ENCODE assay signal across 18 cellular contexts in the genomic region with DNA sequence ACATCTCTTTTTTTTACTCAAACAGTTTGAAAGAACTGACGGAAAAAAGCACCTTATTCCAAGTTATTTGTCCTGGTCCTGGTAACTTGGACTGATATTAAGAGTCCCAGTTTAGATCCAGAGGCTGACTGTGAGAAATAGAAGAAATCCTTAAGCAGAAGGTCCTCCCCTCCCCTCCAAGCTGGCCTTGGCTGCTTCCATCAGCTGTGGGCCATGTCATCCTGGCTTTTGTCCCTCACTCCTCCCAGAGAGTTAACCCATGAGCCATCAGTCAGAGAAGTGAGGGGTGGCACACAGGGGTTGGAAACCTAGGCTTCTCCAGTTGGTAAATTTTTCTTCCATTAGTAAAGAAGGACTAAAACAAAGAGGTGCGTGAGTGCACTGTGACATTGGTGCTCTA. TPM values are rescaled to one million over a fixed set of nuclear protein-coding genes. Genes with fewer than 3 reads are reported as not detected.
DNase-seq lines count a peak whose midpoint lies in the region; TF ChIP-seq lines count a peak whose summit lies in the region.
"Had no signal": no experiment of that assay in that cellular context is flagged by ENCODE, and none has a peak within 500 bp of the region (broad histone marks: within the 10 kb centered on the region; RNA-seq: fewer than 3 reads in every experiment).

No MANE protein-coding gene starts in this region.

- 88 to 97% methylated on average over 2 of the region's 2 CpGs for WGBS in tibial nerve, 2 donors

- no peak for DNase-seq in breast epithelium (ENCODE audit: low spot score in 2 of 2)
- DNase-seq in MCF 10A (ENCODE audit: unreplicated experiment), result no peak
- DNase-seq in ascending aorta (ENCODE audit: low spot score in 2 of 2), result no peak
- no peak for DNase-seq in tibial nerve (ENCODE audit: low spot score in 2 of 2)
- no peak for DNase-seq in UCSD-AML1 (lab: John Stamatoyannopoulos, UW; ENCODE audit: unreplicated experiment)
- DNase-seq in cerebellum (ENCODE audit: low spot score), result no peak
- no peak for DNase-seq in activated naive CD8-positive, alpha-beta T cell treated with anti-CD3 and anti-CD28 coated beads for 36 hours
- DNase-seq: CD8-positive, alpha-beta T cell; COR-L47; DMS153; DMS79 treated with DMSO at 0.1 percent for 48 hours; EL; GDM1; GOT3; H9 had no signal

- POLR2A ChIA-PET in MCF 10A (lab: Yijun Ruan, JAX), result interaction anchor here (1.1 to 1.3 kb wide), 2 partner anchors 9 to 83 kb away, joined by 3 to 4 read pairs; a partner anchor contains a TSS

- H3K27ac Mint-ChIP-seq in MCF 10A (ENCODE audit: low read depth, unreplicated experiment), result no peak overlapping the region
- H3K27ac Mint-ChIP-seq in nephron, result peak overlapping the region in 2 of 3 experiments; percentile 12 to 28
- no peak overlapping the region for H3K27ac Mint-ChIP-seq in activated naive CD8-positive, alpha-beta T cell treated with anti-CD3 and anti-CD28 coated beads for 36 hours
- H3K27ac Mint-ChIP-seq: CD8-positive, alpha-beta T cell; H9 had no signal

- H3K27ac ChIP-seq in breast epithelium (peak overlapping the region; percentile 57 to 59), ascending aorta (peak overlapping the region; percentile 15 to 53), tibial nerve (peak overlapping the region; percentile 4 to 89 (median 34))
- H3K27ac ChIP-seq: 22Rv1 had no signal

- H3K27me3 ChIP-seq in breast epithelium (no peaks in the 10 kb centered on the region), ascending aorta (no peaks in the 10 kb centered on the region), tibial nerve (no peaks in the 10 kb centered on the region)

- H3K27me3 Mint-ChIP-seq in MCF 10A (ENCODE audit: insufficient read depth, unreplicated experiment), result no peaks in the 10 kb centered on the region
- peaks cover 10% of the 10 kb centered on the region for H3K27me3 Mint-ChIP-seq in nephron (ENCODE audit: low read depth)
- H3K27me3 Mint-ChIP-seq in activated naive CD8-positive, alpha-beta T cell treated with anti-CD3 and anti-CD28 coated beads for 36 hours, result peaks cover 47% of the 10 kb centered on the region

- TF ChIP-seq EP300 in tibial nerve (IDR thresholded peaks at IDR 0.05), result no peak

- H3K4me1 Mint-ChIP-seq in MCF 10A (ENCODE audit: insufficient read depth, unreplicated experiment) (peaks cover 6% of the 10 kb centered on the region), nephron (peaks cover 51% of the 10 kb centered on the region)
- peaks cover 6% of the 10 kb centered on the region for H3K4me1 Mint-ChIP-seq in activated naive CD8-positive, alpha-beta T cell treated with anti-CD3 and anti-CD28 coated beads for 36 hours

- no peaks in the 10 kb centered on the region for H3K36me3 Mint-ChIP-seq in MCF 10A (ENCODE audit: insufficient read depth, unreplicated experiment)
- no peaks in the 10 kb centered on the region for H3K36me3 Mint-ChIP-seq in nephron (ENCODE audit: low read depth)
- H3K36me3 Mint-ChIP-seq in activated naive CD8-positive, alpha-beta T cell treated with anti-CD3 and anti-CD28 coated beads for 36 hours, result no peaks in the 10 kb centered on the region
- H3K36me3 Mint-ChIP-seq: CD8-positive, alpha-beta T cell had no signal

- no peak overlapping the region for H3K4me3 Mint-ChIP-seq in MCF 10A (ENCODE audit: unreplicated experiment)
- H3K4me3 Mint-ChIP-seq in nephron, result no peak overlapping the region
- no peak overlapping the region for H3K4me3 Mint-ChIP-seq in activated naive CD8-positive, alpha-beta T cell treated with anti-CD3 and anti-CD28 coated beads for 36 hours
- H3K4me3 Mint-ChIP-seq: CD14-positive monocyte; CD8-positive, alpha-beta T cell; H9 had no signal

- TF ChIP-seq POLR2A in breast epithelium (IDR thresholded peaks at IDR 0.05), result no peak
- no peak for TF ChIP-seq POLR2A in tibial nerve (IDR thresholded peaks at IDR 0.05)

- H3K36me3 ChIP-seq in breast epithelium, result no peaks in the 10 kb centered on the region
- H3K36me3 ChIP-seq in ascending aorta, result no peaks in the 10 kb centered on the region
- H3K36me3 ChIP-seq in tibial nerve, result no peaks in the 10 kb centered on the region

- H3K4me3 ChIP-seq in breast epithelium (no peak overlapping the region), ascending aorta (no peak overlapping the region), tibial nerve (no peak overlapping the region)

- TF ChIP-seq CTCF in breast epithelium (IDR thresholded peaks at IDR 0.05), result no peak
- TF ChIP-seq CTCF in MCF 10A (IDR thresholded peaks at IDR 0.05; ENCODE audit: unreplicated experiment), result no peak
- no peak for TF ChIP-seq CTCF in ascending aorta (IDR thresholded peaks at IDR 0.05)
- TF ChIP-seq CTCF in nephron (IDR thresholded peaks at IDR 0.05; ENCODE audit: unreplicated experiment in 3 of 3), result no peak
- TF ChIP-seq CTCF in tibial nerve (IDR thresholded peaks at IDR 0.05), result no peak

- H3K9me3 ChIP-seq in breast epithelium (no peaks in the 10 kb centered on the region), ascending aorta (no peaks in the 10 kb centered on the region), tibial nerve (peaks cover 0 to 12% (median 0%) of the 10 kb centered on the region in 4 donors)

- H3K4me1 ChIP-seq in breast epithelium (peaks cover 0 to 6% of the 10 kb centered on the region in 2 donors), ascending aorta (peaks cover 11 to 12% of the 10 kb centered on the region in 2 donors), tibial nerve (peaks cover 0 to 59% (median 31%) of the 10 kb centered on the region in 4 donors)

- CTCF ChIA-PET in MCF 10A (lab: Yijun Ruan, JAX), result interaction anchor here (0.6 to 8.8 kb wide), 2 partner anchors 78 to 545 kb away, joined by 3 to 167 read pairs; no protein-coding TSS in a partner anchor

- H3K9me3 Mint-ChIP-seq in MCF 10A (ENCODE audit: unreplicated experiment), result no peaks in the 10 kb centered on the region
- H3K9me3 Mint-ChIP-seq in nephron, result peaks cover 2% of the 10 kb centered on the region
- H3K9me3 Mint-ChIP-seq in activated naive CD8-positive, alpha-beta T cell treated with anti-CD3 and anti-CD28 coated beads for 36 hours, result no peaks in the 10 kb centered on the region

- no TSS peak for BruUV-seq in MCF 10A (replicated peaks; lab: Mats Ljungman, UMichigan)

- intact Hi-C loops in breast epithelium (cut with DNase I; ENCODE audit: low total_unique reads) (no loop called here), MCF 10A (cut with micrococcal nuclease) (no loop called here), ascending aorta (cut with DNase I) (loop anchor here (5.0 kb wide), 1 partner anchor 164 kb away; no protein-coding TSS in a partner anchor)

RNA-seq across cellular contexts. Expression of a gene that starts 9.7 kb away (rescaled TPM):
- total RNA-seq in breast epithelium (10 to 100 TPM; 23.2 to 46.7 (median 24.6) TPM), MCF 10A (2022) (31.8 and 32.2 TPM in 2 replicates), ascending aorta (31.1 TPM), tibial nerve (10 to 100 TPM; 19.0 to 37.9 (median 27.7) TPM), cerebellum (66.3 TPM)
- 10 to 100 TPM; 28.8 to 29.6 TPM for total RNA-seq in activated naive CD8-positive, alpha-beta T cell treated with anti-CD3 and anti-CD28 coated beads for 36 hours

Comparison
In these comparisons a context has a peak if more than half of its experiments do, and no peak if none do; other contexts are left out.
1. H3K27ac Mint-ChIP-seq: peak in nephron (2 of 3); none in MCF 10A (single experiment) and activated naive CD8-positive, alpha-beta T cell treated with anti-CD3 and anti-CD28 coated beads for 36 hours (single experiment).
2. Peak in every context shown above with its lines, with median percentiles within 50 percentile points of each other: H3K27ac ChIP-seq.